8 cellular contexts compared by ENCODE assay signal in the genomic region with DNA sequence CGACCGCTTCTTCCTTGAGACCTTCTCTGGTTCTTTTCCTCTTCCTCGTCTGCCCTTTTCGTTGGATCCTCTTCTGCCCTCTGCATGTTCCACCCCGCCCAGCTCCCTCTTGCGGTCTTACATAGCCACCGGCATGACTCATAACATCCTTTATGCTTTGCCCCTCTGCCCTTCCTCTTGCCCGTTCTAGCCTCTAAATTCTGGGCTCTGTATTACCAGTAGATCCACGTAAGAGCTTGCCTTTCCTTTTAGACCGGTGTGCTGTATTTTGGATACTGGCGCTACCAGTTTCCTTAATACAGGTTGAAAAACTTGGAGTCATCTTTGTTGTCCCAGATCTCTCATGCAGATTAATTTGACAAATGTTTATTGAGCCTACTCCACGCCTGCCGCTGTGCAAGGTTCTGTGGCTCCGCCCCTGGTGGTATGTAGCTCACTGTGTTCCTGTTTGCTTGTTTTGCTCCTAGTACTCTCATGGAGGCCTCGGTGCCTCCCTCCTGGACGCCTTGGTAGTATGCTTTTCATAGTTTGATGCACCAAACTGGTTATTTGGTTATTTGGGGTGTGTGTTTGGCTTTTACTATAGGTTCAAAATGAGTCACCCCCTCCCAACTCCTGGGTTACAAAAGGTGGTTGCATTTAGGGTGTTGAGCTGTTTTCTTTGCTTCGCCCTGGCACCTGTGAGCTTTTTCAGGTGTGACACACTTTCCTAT. TPM values are rescaled to one million over a fixed set of nuclear protein-coding genes. Genes with fewer than 3 reads are reported as not detected.
DNase-seq lines count a peak whose midpoint lies in the region; ATAC-seq and TF ChIP-seq lines count a peak whose summit lies in the region.

No MANE protein-coding gene starts in this region.

- H3K9ac ChIP-seq in duodenal mucosa (ENCODE audit: low read depth in 1 of 2, low read length in 2 of 2): peak overlapping the region; percentile 78 to 79

- H3K27me3 ChIP-seq in A673 (replicated peaks; ENCODE audit: insufficient read depth, low read depth, low read length, poor library complexity) (no peaks in the 10 kb centered on the region), duodenal mucosa (ENCODE audit: control insufficient read depth in 1 of 2, insufficient read depth in 2 of 2, low read length in 2 of 2) (no peaks in the 10 kb centered on the region), lower lobe of right lung (ENCODE audit: low read depth) (no peaks in the 10 kb centered on the region)

- peak; percentile 64 for DNase-seq in A673 (ENCODE audit: low spot score)
- DNase-seq in NCI-H510A (lab: John Stamatoyannopoulos, UW): peak; percentile 61
- peak; percentile 87 for DNase-seq in activated CD4-positive, alpha-beta T cell treated with anti-CD3 and anti-CD28 coated beads, Interleukin-2, amount 10 ng/mL, durations not matched to agents 7 days and 5 days
- DNase-seq in lower lobe of right lung: peak; percentile 89
- DNase-seq in stimulated activated CD8-positive, alpha-beta memory T cell treated with anti-CD3 and anti-CD28 coated beads, Interleukin-12 subunit alpha, Interleukin-12 subunit beta, amount 100 ng/mL, for 24 hours (ENCODE audit: extremely low read depth): peak; percentile 39

- peaks cover 45% of the 10 kb centered on the region for H3K36me3 Mint-ChIP-seq in activated CD4-positive, alpha-beta T cell treated with anti-CD3 and anti-CD28 coated beads, Interleukin-2, amount 10 ng/mL, durations not matched to agents 7 days and 5 days (ENCODE audit: low read depth)

- peak overlapping the region; percentile 87 for H3K4me3 Mint-ChIP-seq in activated CD4-positive, alpha-beta T cell treated with anti-CD3 and anti-CD28 coated beads, Interleukin-2, amount 10 ng/mL, durations not matched to agents 7 days and 5 days

- H3K36me3 ChIP-seq in A673 (ENCODE audit: insufficient read depth, low read length, poor library complexity, severe bottlenecking) (peaks cover 43% of the 10 kb centered on the region), duodenal mucosa (ENCODE audit: control insufficient read depth in 1 of 2, insufficient read depth in 2 of 2, low read length in 2 of 2) (peaks cover 10 to 33% of the 10 kb centered on the region in 2 donors), lower lobe of right lung (peaks cover 35% of the 10 kb centered on the region)

- POLR2A ChIA-PET in A673 (lab: Charles Lee; ENCODE audit: low non-redundant PET): no interaction called here
- POLR2A ChIA-PET in activated CD4-positive, alpha-beta T cell treated with anti-CD3 and anti-CD28 coated beads, Interleukin-2, amount 10 ng/mL, durations not matched to agents 7 days and 5 days (lab: Charles Lee): interaction anchor here (1.4 to 1.8 kb wide), 3 partner anchors 16 to 30 kb away, joined by 3 to 10 read pairs (median 4); partner anchors contain the start of gene MTIF3

- ATAC-seq in GM18517 (IDR thresholded peaks at IDR 0.05; ENCODE audit: unreplicated experiment) (peak; percentile 87), HG03095 (IDR thresholded peaks at IDR 0.05; ENCODE audit: unreplicated experiment) (peak; percentile 49), lower lobe of right lung (peak; percentile 83 to 84)

- peaks cover 61% of the 10 kb centered on the region for H3K4me1 Mint-ChIP-seq in activated CD4-positive, alpha-beta T cell treated with anti-CD3 and anti-CD28 coated beads, Interleukin-2, amount 10 ng/mL, durations not matched to agents 7 days and 5 days

- intact Hi-C loops in A673 (cut with micrococcal nuclease; ENCODE audit: unreplicated experiment) (no loop called here), lower lobe of right lung (cut with DNase I) (no loop called here)

- H3K9me3 ChIP-seq in A673 (ENCODE audit: low read depth, low read length, poor library complexity, severe bottlenecking) (no peaks in the 10 kb centered on the region), duodenal mucosa (ENCODE audit: control insufficient read depth in 1 of 2, low read length in 2 of 2) (no peaks in the 10 kb centered on the region), lower lobe of right lung (no peaks in the 10 kb centered on the region)

- no peaks in the 10 kb centered on the region for H3K27me3 Mint-ChIP-seq in activated CD4-positive, alpha-beta T cell treated with anti-CD3 and anti-CD28 coated beads, Interleukin-2, amount 10 ng/mL, durations not matched to agents 7 days and 5 days

- CTCF ChIA-PET in A673 (lab: Charles Lee): no interaction called here
- CTCF ChIA-PET in activated CD4-positive, alpha-beta T cell treated with anti-CD3 and anti-CD28 coated beads, Interleukin-2, amount 10 ng/mL, durations not matched to agents 7 days and 5 days (lab: Charles Lee): interaction anchor here (0.5 to 4.8 kb wide), 10 partner anchors 9 to 433 kb away, joined by 3 to 23 read pairs (median 4); no protein-coding TSS in a partner anchor

- H3K27ac Mint-ChIP-seq in activated CD4-positive, alpha-beta T cell treated with anti-CD3 and anti-CD28 coated beads, Interleukin-2, amount 10 ng/mL, durations not matched to agents 7 days and 5 days: peak overlapping the region; percentile 97

- H3K9me3 Mint-ChIP-seq in activated CD4-positive, alpha-beta T cell treated with anti-CD3 and anti-CD28 coated beads, Interleukin-2, amount 10 ng/mL, durations not matched to agents 7 days and 5 days: no peaks in the 10 kb centered on the region

- no TSS peak for BruUV-seq in A673 (replicated peaks; lab: Mats Ljungman, UMichigan)

- H3K4me1 ChIP-seq in A673 (ENCODE audit: insufficient read depth, low read length, poor library complexity, severe bottlenecking) (peaks cover 17% of the 10 kb centered on the region), duodenal mucosa (ENCODE audit: control insufficient read depth in 1 of 2, insufficient read depth in 2 of 2, low read length in 2 of 2) (peaks cover 35 to 36% of the 10 kb centered on the region in 2 donors), lower lobe of right lung (peaks cover 42% of the 10 kb centered on the region)

- H3K4me3 ChIP-seq in A673 (ENCODE audit: low read depth, low read length, poor library complexity, severe bottlenecking) (peak overlapping the region; percentile 59), duodenal mucosa (ENCODE audit: low read depth in 1 of 2, low read length in 2 of 2) (peak overlapping the region; percentile 78 to 86), lower lobe of right lung (peak overlapping the region; percentile 90)

- H3K27ac ChIP-seq in A673 (ENCODE audit: low read depth, low read length, poor library complexity, severe bottlenecking): no peak overlapping the region
- peak overlapping the region; percentile 80 for H3K27ac ChIP-seq in duodenal mucosa (ENCODE audit: low read depth, low read length)
- peak overlapping the region; percentile 96 for H3K27ac ChIP-seq in lower lobe of right lung

- TF ChIP-seq CTCF in A673 (conservative IDR thresholded peaks at IDR 0.05; ENCODE audit: low read depth, low read length): peak; percentile 49
- TF ChIP-seq CTCF in lower lobe of right lung (IDR thresholded peaks at IDR 0.05): peak; percentile 53

RNA-seq across cellular contexts. Expression of gene GTF3A, which starts 1.7 kb away (rescaled TPM):
- total RNA-seq in A673 (2021) (126 and 130 TPM in 2 replicates), lower lobe of right lung (83.0 TPM)
- total RNA-seq in activated CD4-positive, alpha-beta T cell treated with anti-CD3 and anti-CD28 coated beads, Interleukin-2, amount 10 ng/mL, durations not matched to agents 7 days and 5 days: 100 to 1,000 TPM; 173 to 189 TPM

RNA-seq across cellular contexts. Expression of gene MTIF3, which starts 24.3 kb away (rescaled TPM):
- total RNA-seq in A673 (2021) (34.4 and 37.1 TPM in 2 replicates), lower lobe of right lung (37.5 TPM)
- total RNA-seq in activated CD4-positive, alpha-beta T cell treated with anti-CD3 and anti-CD28 coated beads, Interleukin-2, amount 10 ng/mL, durations not matched to agents 7 days and 5 days: 10 to 100 TPM; 45.7 to 67.6 TPM

Comparison
In these comparisons a context has a peak if more than half of its experiments do, and no peak if none do; other contexts are left out.
1. DNase-seq: peak in every context shown above with its lines; median percentile 89 in lower lobe of right lung; 87 in activated CD4-positive, alpha-beta T cell treated with anti-CD3 and anti-CD28 coated beads, Interleukin-2, amount 10 ng/mL, durations not matched to agents 7 days and 5 days; 64 in A673; 61 in NCI-H510A; 39 in stimulated activated CD8-positive, alpha-beta memory T cell treated with anti-CD3 and anti-CD28 coated beads, Interleukin-12 subunit alpha, Interleukin-12 subunit beta, amount 100 ng/mL, for 24 hours.